ENCODE assay signal across 22 cellular contexts in the genomic region with DNA sequence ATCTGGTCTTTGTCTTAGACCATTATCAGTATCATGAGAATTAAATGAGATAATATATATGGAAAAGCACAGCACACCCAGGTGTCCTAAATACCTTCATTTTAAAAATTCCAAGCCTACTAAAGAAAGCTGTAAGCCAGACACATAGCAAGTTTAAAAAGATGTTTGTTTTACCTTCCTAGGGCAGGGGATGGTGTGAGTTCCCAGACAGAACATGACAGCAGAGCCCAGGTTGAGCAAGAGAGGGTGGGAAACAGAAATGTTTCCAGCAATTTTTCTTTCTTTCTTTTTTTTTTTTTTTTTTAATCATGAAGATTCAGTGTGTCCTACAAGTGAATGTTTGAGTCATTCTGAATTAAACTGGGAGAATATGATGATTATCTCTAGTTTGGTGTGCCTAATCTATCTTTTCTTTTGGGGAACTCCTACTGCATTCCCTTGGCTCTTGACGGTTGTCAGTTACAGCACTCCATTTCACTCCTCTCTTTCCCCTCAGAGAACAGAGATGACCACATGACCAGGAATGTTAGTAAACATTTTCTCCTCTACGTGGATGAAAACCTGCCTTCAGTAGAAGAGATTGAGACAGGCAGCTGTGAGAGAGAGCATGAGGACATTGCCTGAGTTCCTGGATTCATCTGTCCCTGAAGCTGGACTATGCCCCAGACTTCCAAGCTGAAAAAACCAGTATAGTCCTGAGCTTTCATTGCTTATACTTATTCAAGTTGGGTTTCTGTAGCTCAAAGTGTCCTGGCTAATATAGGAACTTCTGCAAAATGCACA. TPM values are rescaled to one million over a fixed set of nuclear protein-coding genes. Genes with fewer than 3 reads are reported as not detected.
"Had no signal": no experiment of that assay in that cellular context is flagged by ENCODE, and none has a peak within 500 bp of the region (broad histone marks: within the 10 kb centered on the region; RNA-seq: fewer than 3 reads in every experiment).

No MANE protein-coding gene starts in this region.

- H3K4me3 Mint-ChIP-seq: activated T-cell treated with anti-CD3 and anti-CD28 coated beads, Interleukin-2, amount 50 U/mL, for 24 hours; naive thymus-derived CD8-positive, alpha-beta T cell had no signal

- ATAC-seq: heart left ventricle; naive thymus-derived CD8-positive, alpha-beta T cell had no signal

- DNase-seq: activated CD4-positive, alpha-beta T cell treated with anti-CD3 and anti-CD28 coated beads, Interleukin-2, amount 50 U/mL, for 48 hours; activated effector memory CD4-positive, alpha-beta T cell treated with Interleukin-2 at 50 U/mL for 16 hours; activated naive CD4-positive, alpha-beta T cell treated with anti-CD3 and anti-CD28 coated beads, Interleukin-2, amount 50 U/mL, for 16 hours; activated T-cell treated with anti-CD3 and anti-CD28 coated beads, Interleukin-2, amount 50 U/mL, for 24 hours; effector CD4-positive, alpha-beta T cell; gastrocnemius medialis; heart left ventricle; mammary epithelial cell; naive thymus-derived CD8-positive, alpha-beta T cell; retina; SK-N-SH; stimulated activated CD4-positive, alpha-beta T cell treated with anti-CD3 and anti-CD28 coated beads, Interleukin-15, amount 100 ng/mL, for 24 hours; stimulated activated CD4-positive, alpha-beta T cell treated with anti-CD3 and anti-CD28 coated beads, Interleukin-4, amount 100 ng/mL, for 1 hour; stimulated activated naive CD4-positive, alpha-beta T cell; T-helper 1 cell; T1000 had no signal

- H3K4me2 ChIP-seq: SK-N-SH had no signal

- H3K4me3 ChIP-seq: cardiac muscle cell, gastrocnemius medialis, heart left ventricle, tibial nerve had no signal

- H3K27ac ChIP-seq: cardiac muscle cell, gastrocnemius medialis, heart left ventricle, neutrophil, tibial nerve had no signal

- H3K36me3 Mint-ChIP-seq: naive thymus-derived CD8-positive, alpha-beta T cell had no signal

- H3K9me3 Mint-ChIP-seq: activated T-cell treated with anti-CD3 and anti-CD28 coated beads, Interleukin-2, amount 50 U/mL, for 24 hours; naive thymus-derived CD8-positive, alpha-beta T cell had no signal

- H3K4me1 ChIP-seq: heart left ventricle, tibial nerve had no signal

- H3K27me3 ChIP-seq: cardiac muscle cell, gastrocnemius medialis, heart left ventricle, tibial nerve had no signal

- H3K4me1 Mint-ChIP-seq: naive thymus-derived CD8-positive, alpha-beta T cell had no signal

- H3K36me3 ChIP-seq: cardiac muscle cell, gastrocnemius medialis, heart left ventricle, neutrophil, tibial nerve had no signal

- H3K9ac ChIP-seq: SK-N-SH had no signal

- H3K9me3 ChIP-seq: gastrocnemius medialis, heart left ventricle, neutrophil, SK-N-SH, tibial nerve had no signal

- H3K9me2 ChIP-seq: SK-N-SH had no signal

- H3K27ac Mint-ChIP-seq: activated T-cell treated with anti-CD3 and anti-CD28 coated beads, Interleukin-2, amount 50 U/mL, for 24 hours; naive thymus-derived CD8-positive, alpha-beta T cell had no signal

RNA-seq across cellular contexts. Expression of gene ARL14, which starts 54.5 kb away (rescaled TPM):
- total RNA-seq: cardiac muscle cell; endothelial cell of umbilical vein; gastrocnemius medialis; heart left ventricle; mononuclear cell; naive thymus-derived CD8-positive, alpha-beta T cell; skeletal muscle tissue; tibial nerve had no signal
- polyA plus RNA-seq: cardiac muscle cell; endothelial cell of umbilical vein; heart left ventricle; naive thymus-derived CD8-positive, alpha-beta T cell; SK-N-SH had no signal
